8 cellular contexts compared by ENCODE assay signal in genomic region chr22:20436309-20437252, GRCh38. TPM values are rescaled to one million over a fixed set of nuclear protein-coding genes. Genes with fewer than 3 reads are reported as not detected.
A peak's percentile ranks its signal among the peaks of the same experiment; 100 is the strongest.
DNase-seq lines count a peak whose midpoint lies in the region; ATAC-seq and TF ChIP-seq lines count a peak whose summit lies in the region.

No MANE protein-coding gene starts in this region.

- DNase-seq in mammary epithelial cell = no peak
- DNase-seq in lower leg skin (ENCODE audit: low spot score in 2 of 2) = peak in 1 of 2 donors; percentile 89
- no peak for DNase-seq in type B pancreatic cell (ENCODE audit: extremely low spot score, unreplicated experiment)
- DNase-seq in amniotic stem cell (lab: John Stamatoyannopoulos, UW) = no peak
- no peak for DNase-seq in GF-D8 (lab: John Stamatoyannopoulos, UW)

- peak overlapping the region; percentile 35 to 62 (median 51); a peak in 15 of 22 replicates for H3K9ac ChIP-seq in BLaER1 treated with 17β-estradiol and CSF1 and Interleukin-3, amounts not matched to agents 10 nM and 100 nM
- peak overlapping the region; percentile 55 for H3K9ac ChIP-seq in HUES64 (ENCODE audit: low read depth, low read length)
- H3K9ac ChIP-seq in mammary epithelial cell (ENCODE audit: insufficient read depth, low read length) = no peak overlapping the region

- H3K27me3 ChIP-seq in BLaER1 treated with 17β-estradiol and CSF1 and Interleukin-3, amounts not matched to agents 10 nM and 100 nM = peaks cover 80 to 89% (median 87%) of the 10 kb centered on the region in 11 experiments
- H3K27me3 ChIP-seq in HUES64 (ENCODE audit: insufficient read depth, low read length) (peaks cover 81% of the 10 kb centered on the region), mammary epithelial cell (ENCODE audit: insufficient read depth, low read length) (peaks cover 30% of the 10 kb centered on the region)

- peaks cover 0 to 1% (median 0%) of the 10 kb centered on the region in 11 experiments; a peak in 3 of 22 replicates for H3K36me3 ChIP-seq in BLaER1 treated with 17β-estradiol and CSF1 and Interleukin-3, amounts not matched to agents 10 nM and 100 nM
- H3K36me3 ChIP-seq in HUES64 (ENCODE audit: insufficient read depth, low read length) (no peaks in the 10 kb centered on the region), mammary epithelial cell (ENCODE audit: insufficient read depth, low read length) (no peaks in the 10 kb centered on the region)

- H3K27ac ChIP-seq in BLaER1 treated with 17β-estradiol and CSF1 and Interleukin-3, amounts not matched to agents 10 nM and 100 nM = no peak overlapping the region
- H3K27ac ChIP-seq in HUES64 (ENCODE audit: low read depth, low read length) (no peak overlapping the region), mammary epithelial cell (ENCODE audit: insufficient read depth, low read depth, low read length) (no peak overlapping the region)

- H3K27ac Mint-ChIP-seq in type B pancreatic cell = peak overlapping the region; percentile 83

- H3K27me3 Mint-ChIP-seq in type B pancreatic cell = peaks cover 47% of the 10 kb centered on the region

- no peaks in the 10 kb centered on the region for H3K9me3 Mint-ChIP-seq in type B pancreatic cell

- CTCF ChIA-PET in mammary epithelial cell (lab: Charles Lee; ENCODE audit: low non-redundant PET) = no interaction called here

- H3K4me3 ChIP-seq in BLaER1 treated with 17β-estradiol and CSF1 and Interleukin-3, amounts not matched to agents 10 nM and 100 nM = peak overlapping the region; percentile 43 to 71 (median 58)
- peak overlapping the region; percentile 62 for H3K4me3 ChIP-seq in HUES64 (ENCODE audit: low read length)
- H3K4me3 ChIP-seq in mammary epithelial cell (replicated peaks in 1 of 3; ENCODE audit: insufficient read depth in 1 of 3, low read depth in 2 of 3, low read length in 3 of 3) = peak overlapping the region in 2 of 3 experiments; percentile 6 to 9
- H3K4me3 ChIP-seq in lower leg skin (ENCODE audit: low read depth, poor library complexity, severe bottlenecking) = peak overlapping the region; percentile 37

- intact Hi-C loops in mammary epithelial cell (cut with micrococcal nuclease) (no loop called here), lower leg skin (cut with DNase I; ENCODE audit: low total_unique reads) (no loop called here)

- peak overlapping the region; percentile 96 for H3K4me3 Mint-ChIP-seq in type B pancreatic cell

- BruUV-seq in mammary epithelial cell (replicated peaks; lab: Mats Ljungman, UMichigan) = no TSS peak

- H4K20me1 ChIP-seq in BLaER1 treated with 17β-estradiol and CSF1 and Interleukin-3, amounts not matched to agents 10 nM and 100 nM = peaks cover 40 to 94% (median 65%) of the 10 kb centered on the region in 11 experiments; a peak in 19 of 22 replicates
- no peaks in the 10 kb centered on the region for H4K20me1 ChIP-seq in mammary epithelial cell (ENCODE audit: insufficient read depth, low read length)

- peaks cover 12% of the 10 kb centered on the region for H3K36me3 Mint-ChIP-seq in type B pancreatic cell

- WGBS in HUES64 = under 1% methylated on average over 89 of the region's 89 CpGs
- WGBS in mammary epithelial cell (ENCODE audit: low coverage, missing lambda C conversion rate) = 5% methylated on average over 17 of the region's 89 CpGs
- 1 to 2% methylated on average over 48 to 73 of the region's 89 CpGs for WGBS in lower leg skin, 2 donors

- no peaks in the 10 kb centered on the region for H3K79me2 ChIP-seq in mammary epithelial cell (ENCODE audit: insufficient read depth, low read length)

- ATAC-seq in HG03342 (IDR thresholded peaks at IDR 0.05; ENCODE audit: unreplicated experiment) = no peak

- dilution Hi-C loops in mammary epithelial cell (cut with HindIII; ENCODE audit: low sequenced_read_pairs) = no loop called here

- in situ Hi-C loops in mammary epithelial cell (cut with MboI; ENCODE audit: low sequenced_read_pairs in 2 of 2) = no loop called here

- no peak for TF ChIP-seq CTCF in mammary epithelial cell (conservative IDR thresholded peaks at IDR 0.05 in 1 of 2, IDR thresholded peaks at IDR 0.05 in 1 of 2; ENCODE audit: extremely low read depth in 1 of 2, insufficient read depth in 1 of 2, low read depth in 1 of 2, low read length in 2 of 2)
- TF ChIP-seq CTCF in lower leg skin (IDR thresholded peaks at IDR 0.05) = no peak
- no peak for TF ChIP-seq CTCF in type B pancreatic cell (conservative IDR thresholded peaks at IDR 0.05)

- H3K4me1 ChIP-seq in BLaER1 treated with 17β-estradiol and CSF1 and Interleukin-3, amounts not matched to agents 10 nM and 100 nM = peaks cover 23 to 47% (median 40%) of the 10 kb centered on the region in 10 experiments
- no peaks in the 10 kb centered on the region for H3K4me1 ChIP-seq in HUES64 (ENCODE audit: insufficient read depth, low read length)
- H3K4me1 ChIP-seq in mammary epithelial cell (ENCODE audit: insufficient read depth, low read length) = peaks cover 13% of the 10 kb centered on the region

- H3K9me3 ChIP-seq in BLaER1 treated with 17β-estradiol and CSF1 and Interleukin-3, amounts not matched to agents 10 nM and 100 nM (replicated peaks in 1 of 11) = no peaks in the 10 kb centered on the region
- H3K9me3 ChIP-seq in HUES64 (ENCODE audit: insufficient read depth, low read depth, low read length) (no peaks in the 10 kb centered on the region), mammary epithelial cell (replicated peaks; ENCODE audit: insufficient read depth, low read length) (no peaks in the 10 kb centered on the region)

- H3K4me2 ChIP-seq in BLaER1 treated with 17β-estradiol and CSF1 and Interleukin-3, amounts not matched to agents 10 nM and 100 nM = peak overlapping the region; percentile 67 to 96 (median 90)
- H3K4me2 ChIP-seq in mammary epithelial cell (ENCODE audit: insufficient read depth, low read depth, low read length) = peak overlapping the region; percentile 67

- H2AFZ ChIP-seq in mammary epithelial cell (ENCODE audit: low read depth, low read length) = peak overlapping the region; percentile 15

- TF ChIP-seq POLR2A in lower leg skin (IDR thresholded peaks at IDR 0.05) = no peak

- peaks cover 28% of the 10 kb centered on the region for H3K4me1 Mint-ChIP-seq in type B pancreatic cell (ENCODE audit: unreplicated experiment)

RNA-seq across cellular contexts. Expression of gene SCARF2, which starts 1.0 kb away (rescaled TPM):
- 7.7 TPM for polyA plus RNA-seq in HUES64 (2013, experiment 1 of 2)
- polyA plus RNA-seq in HUES64 (2013, experiment 2 of 2) = 8.2 TPM
- total RNA-seq in mammary epithelial cell (1 to 10 TPM; 1.1 to 1.5 TPM), lower leg skin (1 to 10 TPM; 6.1 to 9.6 (median 8.4) TPM), type B pancreatic cell (ENCODE audit: low replicate concordance) (4.2 and 21.7 TPM in 2 replicates)
- 0.08 TPM for polyA plus RNA-seq in mammary epithelial cell
- polyA minus RNA-seq in mammary epithelial cell = not detected

RNA-seq across cellular contexts. Expression of gene ZNF74, which starts 42.6 kb away (rescaled TPM):
- polyA plus RNA-seq in HUES64 (2013, experiment 1 of 2) = 22.1 TPM
- 22.3 TPM for polyA plus RNA-seq in HUES64 (2013, experiment 2 of 2)
- 10 to 100 TPM in 1 of 2 donors, 1 to 10 TPM in 1; 7.8 to 12.8 TPM for total RNA-seq in mammary epithelial cell
- 5.9 TPM for polyA plus RNA-seq in mammary epithelial cell
- 0.26 TPM for polyA minus RNA-seq in mammary epithelial cell
- total RNA-seq in lower leg skin = 10 to 100 TPM; 11.3 to 13.2 (median 11.5) TPM
- total RNA-seq in type B pancreatic cell (ENCODE audit: low replicate concordance) = 24.6 and 39.5 TPM in 2 replicates

RNA-seq across cellular contexts. Expression of gene KLHL22, which starts 59.0 kb away (rescaled TPM):
- polyA plus RNA-seq in HUES64 (2013, experiment 1 of 2) = 8.8 TPM
- polyA plus RNA-seq in HUES64 (2013, experiment 2 of 2) = 11.0 TPM
- total RNA-seq in mammary epithelial cell = 10 to 100 TPM; 14.7 to 18.8 TPM
- 10.5 TPM for polyA plus RNA-seq in mammary epithelial cell
- polyA minus RNA-seq in mammary epithelial cell = 2.3 TPM
- total RNA-seq in lower leg skin = 10 to 100 TPM; 14.0 to 23.8 (median 20.2) TPM
- 34.3 and 38.8 TPM in 2 replicates for total RNA-seq in type B pancreatic cell (ENCODE audit: low replicate concordance)

Comparison
In these comparisons a context has a peak if more than half of its experiments do, and no peak if none do; other contexts are left out.
1. H3K4me3 ChIP-seq: peak in every context shown above with its lines; median percentile 62 in HUES64; 58 in BLaER1 treated with 17β-estradiol and CSF1 and Interleukin-3, amounts not matched to agents 10 nM and 100 nM; 37 in lower leg skin; 8 in mammary epithelial cell.